In genomic region chr7:150378115-150378852, GRCh38 we compare ENCODE assay signal across 8 cellular contexts. TPM values are rescaled to one million over a fixed set of nuclear protein-coding genes. Genes with fewer than 3 reads are reported as not detected.
A peak's percentile ranks its signal among the peaks of the same experiment; 100 is the strongest.
DNase-seq lines count a peak whose midpoint lies in the region; ATAC-seq and TF ChIP-seq lines count a peak whose summit lies in the region.

No MANE protein-coding gene starts in this region.

- H3K27ac Mint-ChIP-seq in activated naive CD4-positive, alpha-beta T cell treated with anti-CD3 and anti-CD28 coated beads, Interleukin-2, amount 50 U/mL, for 72 hours: peak overlapping the region; percentile 74 to 84

- H3K27ac ChIP-seq in OCI-LY1 (ENCODE audit: low read depth, low read length, poor library complexity, severe bottlenecking) (peak overlapping the region; percentile 73), osteoblast (ENCODE audit: low read depth, low read length) (peak overlapping the region; percentile 69)

- H3K79me2 ChIP-seq in OCI-LY1 (ENCODE audit: insufficient read depth, low read length): no peaks in the 10 kb centered on the region
- peaks cover 41% of the 10 kb centered on the region for H3K79me2 ChIP-seq in osteoblast (ENCODE audit: insufficient read depth, low read length)

- H3K9me2 ChIP-seq in OCI-LY1 (ENCODE audit: low read depth, low read length): no peaks in the 10 kb centered on the region

- H3K9me3 ChIP-seq in OCI-LY1 (ENCODE audit: low read length): no peaks in the 10 kb centered on the region
- no peaks in the 10 kb centered on the region for H3K9me3 ChIP-seq in osteoblast (ENCODE audit: low read depth, low read length)

- TF ChIP-seq CTCF in OCI-LY1 (IDR thresholded peaks at IDR 0.05; ENCODE audit: low read length) (peak; percentile 34; the same call in 1 of the 2 replicates), osteoblast (IDR thresholded peaks at IDR 0.05; ENCODE audit: extremely low read depth, low read depth, low read length) (no peak)

- peak overlapping the region; percentile 77 for H3K4me2 ChIP-seq in OCI-LY1 (ENCODE audit: low read length)
- H3K4me2 ChIP-seq in osteoblast (ENCODE audit: insufficient read depth, low read length): peak overlapping the region; percentile 89

- intact Hi-C loops in head of caudate nucleus (cut with DNase I): loop anchor here (10.0 kb wide), 2 partner anchors 503 to 663 kb away; partner anchors contain the start of gene ATP6V0E2

- H3K36me3 ChIP-seq in OCI-LY1 (ENCODE audit: insufficient read depth, low read length) (peaks cover 13% of the 10 kb centered on the region), osteoblast (ENCODE audit: insufficient read depth, low read length) (peaks cover 11% of the 10 kb centered on the region)

- no peak for ATAC-seq in activated naive CD4-positive, alpha-beta T cell treated with anti-CD3 and anti-CD28 coated beads, Interleukin-2, amount 50 U/mL, for 72 hours
- ATAC-seq in HG03469 (IDR thresholded peaks at IDR 0.05; ENCODE audit: unreplicated experiment): no peak

- H4K20me1 ChIP-seq in OCI-LY1 (ENCODE audit: insufficient read depth, low read length) (no peaks in the 10 kb centered on the region), osteoblast (ENCODE audit: insufficient read depth, low read length) (peaks cover 3% of the 10 kb centered on the region)

- 0 out of 2 replicates have a peak, but pooled peaks cover 5% of the 10 kb centered on the region for H3F3A ChIP-seq in OCI-LY1 (ENCODE audit: insufficient read depth, low read length)

- no peaks in the 10 kb centered on the region for H3K9me3 Mint-ChIP-seq in activated naive CD4-positive, alpha-beta T cell treated with anti-CD3 and anti-CD28 coated beads, Interleukin-2, amount 50 U/mL, for 72 hours

- peak; percentile 24 for DNase-seq in activated CD4-positive, alpha-beta T cell treated with anti-CD3 and anti-CD28 coated beads for 1 hour
- DNase-seq in activated CD4-positive, alpha-beta T cell treated with anti-CD3 and anti-CD28 coated beads, Interleukin-2, amount 50 U/mL, for 1 hour: no peak
- DNase-seq in HUDEP-2 (lab: John Stamatoyannopoulos, UW; ENCODE audit: unreplicated experiment in 76 of 76) (peak in 52 of 76 experiments; percentile 4 to 59 (median 36)), head of caudate nucleus (peak in 38 of 42 donors; percentile 47 to 82 (median 65)), osteoblast (ENCODE audit: insufficient read length, low spot score, missing footprints) (peak; percentile 94)
- peak; percentile 30 to 56 for DNase-seq in activated naive CD4-positive, alpha-beta T cell treated with anti-CD3 and anti-CD28 coated beads, Interleukin-2, amount 50 U/mL, for 72 hours (ENCODE audit: low spot score in 2 of 2)

- H3K36me3 Mint-ChIP-seq in activated naive CD4-positive, alpha-beta T cell treated with anti-CD3 and anti-CD28 coated beads, Interleukin-2, amount 50 U/mL, for 72 hours: peaks cover 0 to 5% of the 10 kb centered on the region in 2 donors

- H2AFZ ChIP-seq in OCI-LY1 (ENCODE audit: low read length) (no peak overlapping the region), osteoblast (ENCODE audit: low read length) (peak overlapping the region; percentile 87)

- H3K27me3 ChIP-seq in OCI-LY1 (ENCODE audit: insufficient read depth, low read length) (no peaks in the 10 kb centered on the region), osteoblast (ENCODE audit: insufficient read depth, low read length) (no peaks in the 10 kb centered on the region)

- H3K4me3 ChIP-seq in OCI-LY1 (ENCODE audit: low read depth, low read length, poor library complexity, severe bottlenecking): peak overlapping the region; percentile 79
- peak overlapping the region; percentile 91 for H3K4me3 ChIP-seq in osteoblast (ENCODE audit: insufficient read depth, low read length)

- peaks cover 69% of the 10 kb centered on the region for H3K4me1 ChIP-seq in OCI-LY1 (ENCODE audit: insufficient read depth, low read length, severe bottlenecking)
- H3K4me1 ChIP-seq in osteoblast (ENCODE audit: insufficient read depth, low read length): peaks cover 14% of the 10 kb centered on the region

- peak overlapping the region; percentile 70 for H3K9ac ChIP-seq in OCI-LY1 (ENCODE audit: low read length)

RNA-seq across cellular contexts. Expression of gene ZNF775, which starts 0.8 kb away (rescaled TPM):
- total RNA-seq in activated naive CD4-positive, alpha-beta T cell treated with anti-CD3 and anti-CD28 coated beads, Interleukin-2, amount 50 U/mL, for 72 hours: 1 to 10 TPM; 4.4 to 5.0 TPM
- 5.0 and 6.2 TPM in 2 replicates for total RNA-seq in osteoblast

RNA-seq across cellular contexts. Expression of gene REPIN1, which starts 9.7 kb away (rescaled TPM):
- total RNA-seq in activated naive CD4-positive, alpha-beta T cell treated with anti-CD3 and anti-CD28 coated beads, Interleukin-2, amount 50 U/mL, for 72 hours: 10 to 100 TPM; 57.1 to 77.4 TPM
- 53.6 and 57.5 TPM in 2 replicates for total RNA-seq in osteoblast

RNA-seq across cellular contexts. Expression of gene RARRES2, which starts 36.9 kb away (rescaled TPM):
- total RNA-seq in activated naive CD4-positive, alpha-beta T cell treated with anti-CD3 and anti-CD28 coated beads, Interleukin-2, amount 50 U/mL, for 72 hours: under 1 TPM in 1 of 2 donors, not detected in 1; 0.12 TPM
- total RNA-seq in osteoblast: 18.3 and 26.1 TPM in 2 replicates

RNA-seq across cellular contexts. Expression of gene ACTR3C, which starts 54.9 kb away (rescaled TPM):
- 1 to 10 TPM; 2.3 to 5.8 TPM for total RNA-seq in activated naive CD4-positive, alpha-beta T cell treated with anti-CD3 and anti-CD28 coated beads, Interleukin-2, amount 50 U/mL, for 72 hours
- 1.8 and 3.8 TPM in 2 replicates for total RNA-seq in osteoblast

RNA-seq across cellular contexts. Expression of gene LRRC61, which starts 55.1 kb away (rescaled TPM):
- total RNA-seq in activated naive CD4-positive, alpha-beta T cell treated with anti-CD3 and anti-CD28 coated beads, Interleukin-2, amount 50 U/mL, for 72 hours: 10 to 100 TPM; 10.8 to 22.3 TPM
- 1.8 and 4.0 TPM in 2 replicates for total RNA-seq in osteoblast

Comparison
In these comparisons a context has a peak if more than half of its experiments do, and no peak if none do; other contexts are left out.
1. RNA of gene RARRES2, which starts 36.9 kb away (total RNA-seq): 18.3 to 26.1 TPM in osteoblast; 0.12 TPM in activated naive CD4-positive, alpha-beta T cell treated with anti-CD3 and anti-CD28 coated beads, Interleukin-2, amount 50 U/mL, for 72 hours; every median in the first group is over 10 times any median in the second.